In genomic region chr19:49331616-49332055, GRCh38 we compare ENCODE assay signal across 8 cellular contexts. TPM values are rescaled to one million over a fixed set of nuclear protein-coding genes. Genes with fewer than 3 reads are reported as not detected.
DNase-seq lines count a peak whose midpoint lies in the region; ATAC-seq lines count a peak whose summit lies in the region.

No MANE protein-coding gene starts in this region.

- DNase-seq in A172 (ENCODE audit: low spot score) (peak; percentile 28), HK-2 (ENCODE audit: unreplicated experiment) (peak; percentile 65), SK-MEL-5 (ENCODE audit: low read depth, low spot score) (peak; percentile 79), hepatic stellate cell (ENCODE audit: low spot score) (peak; percentile 56), NCI-H1092 (lab: John Stamatoyannopoulos, UW) (no peak)
- peak; percentile 57 for DNase-seq in activated naive CD8-positive, alpha-beta T cell treated with anti-CD3 and anti-CD28 coated beads for 36 hours
- DNase-seq in stimulated activated CD4-positive, alpha-beta T cell treated with anti-CD3 and anti-CD28 coated beads, TNF-alpha, amount 100 ng/mL, for 1 hour (ENCODE audit: low read depth in 3 of 3, low spot score in 1 of 3) = peak in 2 of 3 donors; percentile 16 to 27

- no peaks in the 10 kb centered on the region for H3K27me3 Mint-ChIP-seq in activated naive CD8-positive, alpha-beta T cell treated with anti-CD3 and anti-CD28 coated beads for 36 hours

- peak overlapping the region; percentile 59 for H3K27ac Mint-ChIP-seq in activated naive CD8-positive, alpha-beta T cell treated with anti-CD3 and anti-CD28 coated beads for 36 hours

- in situ Hi-C loops in SK-MEL-5 (cut with HindIII; ENCODE audit: low pct_unique_long_range_greater_than_20kb, low sequenced_read_pairs) = no loop called here

- H3K4me3 Mint-ChIP-seq in activated naive CD8-positive, alpha-beta T cell treated with anti-CD3 and anti-CD28 coated beads for 36 hours = no peak overlapping the region

- H3K9me3 Mint-ChIP-seq in activated naive CD8-positive, alpha-beta T cell treated with anti-CD3 and anti-CD28 coated beads for 36 hours = no peaks in the 10 kb centered on the region

- peaks cover 53% of the 10 kb centered on the region for H3K4me1 Mint-ChIP-seq in activated naive CD8-positive, alpha-beta T cell treated with anti-CD3 and anti-CD28 coated beads for 36 hours

- peaks cover 15% of the 10 kb centered on the region for H3K36me3 Mint-ChIP-seq in activated naive CD8-positive, alpha-beta T cell treated with anti-CD3 and anti-CD28 coated beads for 36 hours

- ATAC-seq in GM18861 (IDR thresholded peaks at IDR 0.05; ENCODE audit: unreplicated experiment) = peak; percentile 36

RNA-seq across cellular contexts. Expression of gene CD37, which starts 3.6 kb away (rescaled TPM):
- not detected in 2 replicates for total RNA-seq in A172 (2014; rRNA removed; shearing (Covaris generic))
- not detected in 2 replicates for total RNA-seq in SK-MEL-5 (2014; rRNA removed; shearing (Covaris generic))
- polyA plus RNA-seq in SK-MEL-5 (2015; cell fraction: cytosol; rRNA removed) = not detected in 2 replicates
- not detected in 2 replicates for polyA plus RNA-seq in SK-MEL-5 (2015; cell fraction: nucleus; rRNA removed)
- total RNA-seq in activated naive CD8-positive, alpha-beta T cell treated with anti-CD3 and anti-CD28 coated beads for 36 hours = 100 to 1,000 TPM; 110 to 114 TPM

RNA-seq across cellular contexts. Expression of gene SLC6A16, which starts 6.6 kb away (rescaled TPM):
- total RNA-seq in A172 (2014; rRNA removed; shearing (Covaris generic)) = not detected in 2 replicates
- total RNA-seq in SK-MEL-5 (2014; rRNA removed; shearing (Covaris generic)) = 0.05 TPM in 1 of 2 replicates, not detected in the other
- 0.05 and 0.06 TPM in 2 replicates for polyA plus RNA-seq in SK-MEL-5 (2015; cell fraction: cytosol; rRNA removed)
- polyA plus RNA-seq in SK-MEL-5 (2015; cell fraction: nucleus; rRNA removed) = not detected in 2 replicates
- total RNA-seq in activated naive CD8-positive, alpha-beta T cell treated with anti-CD3 and anti-CD28 coated beads for 36 hours = 1 to 10 TPM in 1 of 2 experiments, under 1 TPM in 1; 0.86 to 1.4 TPM

RNA-seq across cellular contexts. Expression of gene TEAD2, which starts 30.6 kb away (rescaled TPM):
- total RNA-seq in A172 (2014; rRNA removed; shearing (Covaris generic)) = 30.3 and 37.1 TPM in 2 replicates
- total RNA-seq in SK-MEL-5 (2014; rRNA removed; shearing (Covaris generic)) = 15.0 and 17.4 TPM in 2 replicates
- 19.6 and 23.9 TPM in 2 replicates for polyA plus RNA-seq in SK-MEL-5 (2015; cell fraction: cytosol; rRNA removed)
- polyA plus RNA-seq in SK-MEL-5 (2015; cell fraction: nucleus; rRNA removed) = 14.8 and 21.0 TPM in 2 replicates
- not detected for total RNA-seq in activated naive CD8-positive, alpha-beta T cell treated with anti-CD3 and anti-CD28 coated beads for 36 hours

RNA-seq across cellular contexts. Expression of gene DKKL1, which starts 32.0 kb away (rescaled TPM):
- total RNA-seq in A172 (2014; rRNA removed; shearing (Covaris generic)) = 0.21 TPM in 1 of 2 replicates, not detected in the other
- total RNA-seq in SK-MEL-5 (2014; rRNA removed; shearing (Covaris generic)) = 0.53 and 0.59 TPM in 2 replicates
- polyA plus RNA-seq in SK-MEL-5 (2015; cell fraction: cytosol; rRNA removed) = 0.51 and 3.4 TPM in 2 replicates
- polyA plus RNA-seq in SK-MEL-5 (2015; cell fraction: nucleus; rRNA removed) = not detected in 2 replicates
- total RNA-seq in activated naive CD8-positive, alpha-beta T cell treated with anti-CD3 and anti-CD28 coated beads for 36 hours = not detected

RNA-seq across cellular contexts. Expression of gene KASH5, which starts 56.4 kb away (rescaled TPM):
- not detected in 2 replicates for total RNA-seq in A172 (2014; rRNA removed; shearing (Covaris generic))
- total RNA-seq in SK-MEL-5 (2014; rRNA removed; shearing (Covaris generic)) = 0.19 TPM in 1 of 2 replicates, not detected in the other
- 0.28 and 0.44 TPM in 2 replicates for polyA plus RNA-seq in SK-MEL-5 (2015; cell fraction: cytosol; rRNA removed)
- polyA plus RNA-seq in SK-MEL-5 (2015; cell fraction: nucleus; rRNA removed) = 5.1 and 9.8 TPM in 2 replicates
- total RNA-seq in activated naive CD8-positive, alpha-beta T cell treated with anti-CD3 and anti-CD28 coated beads for 36 hours = 1 to 10 TPM in 1 of 2 experiments, under 1 TPM in 1; 0.45 to 1.1 TPM

Comparison
In these comparisons a context has a peak if more than half of its experiments do, and no peak if none do; other contexts are left out.
1. RNA of gene CD37, which starts 3.6 kb away (total RNA-seq): 110 to 114 TPM in activated naive CD8-positive, alpha-beta T cell treated with anti-CD3 and anti-CD28 coated beads for 36 hours; not detected in A172 and not detected in SK-MEL-5; every median in the first group is over 100 times any median in the second.
2. RNA of gene TEAD2, which starts 30.6 kb away (total RNA-seq): 30.3 to 37.1 TPM in A172 and 15.0 to 17.4 TPM in SK-MEL-5; not detected in activated naive CD8-positive, alpha-beta T cell treated with anti-CD3 and anti-CD28 coated beads for 36 hours; every median in the first group is over 10 times any median in the second.